In the genomic region with DNA sequence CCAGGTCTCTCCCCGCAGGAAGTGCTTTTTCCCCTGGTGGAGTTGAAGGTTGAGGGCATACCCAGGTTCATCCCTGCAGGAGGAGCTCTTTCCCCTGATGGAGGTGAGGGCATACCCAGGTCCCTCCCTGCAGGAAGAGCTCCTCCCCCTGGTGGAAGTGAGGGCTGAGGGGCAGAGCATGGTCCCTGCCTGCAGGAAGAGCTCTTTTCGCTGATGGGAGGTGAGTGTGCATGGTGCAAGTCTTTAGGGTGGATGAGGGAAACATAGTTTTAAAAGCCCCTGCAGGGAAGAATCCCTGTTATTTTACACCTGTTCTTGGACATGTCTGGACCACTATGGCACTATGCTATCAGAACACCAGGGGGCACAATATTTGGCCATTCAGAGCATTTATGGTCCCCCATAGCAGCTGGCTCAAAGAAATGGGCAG, we compare ENCODE assay signal across 1 cellular context.
TF ChIP-seq lines count a peak whose summit lies in the region.

No MANE protein-coding gene starts in this region.

TF ChIP-seq in HCT116, 20 proteins besides CTCF, POLR2A, EP300 and RAD21 (continued from another document):
- no peak for TF ChIP-seq SP1 (IDR thresholded peaks at IDR 0.05; ENCODE audit: low read depth)
- no peak for TF ChIP-seq ZNF274 (IDR thresholded peaks at IDR 0.05; ENCODE audit: low read depth, low read length)
- no peak for TF ChIP-seq EGR1 (IDR thresholded peaks at IDR 0.05; ENCODE audit: low read depth)
